ENCODE assay signal across 8 cellular contexts in the genomic region with DNA sequence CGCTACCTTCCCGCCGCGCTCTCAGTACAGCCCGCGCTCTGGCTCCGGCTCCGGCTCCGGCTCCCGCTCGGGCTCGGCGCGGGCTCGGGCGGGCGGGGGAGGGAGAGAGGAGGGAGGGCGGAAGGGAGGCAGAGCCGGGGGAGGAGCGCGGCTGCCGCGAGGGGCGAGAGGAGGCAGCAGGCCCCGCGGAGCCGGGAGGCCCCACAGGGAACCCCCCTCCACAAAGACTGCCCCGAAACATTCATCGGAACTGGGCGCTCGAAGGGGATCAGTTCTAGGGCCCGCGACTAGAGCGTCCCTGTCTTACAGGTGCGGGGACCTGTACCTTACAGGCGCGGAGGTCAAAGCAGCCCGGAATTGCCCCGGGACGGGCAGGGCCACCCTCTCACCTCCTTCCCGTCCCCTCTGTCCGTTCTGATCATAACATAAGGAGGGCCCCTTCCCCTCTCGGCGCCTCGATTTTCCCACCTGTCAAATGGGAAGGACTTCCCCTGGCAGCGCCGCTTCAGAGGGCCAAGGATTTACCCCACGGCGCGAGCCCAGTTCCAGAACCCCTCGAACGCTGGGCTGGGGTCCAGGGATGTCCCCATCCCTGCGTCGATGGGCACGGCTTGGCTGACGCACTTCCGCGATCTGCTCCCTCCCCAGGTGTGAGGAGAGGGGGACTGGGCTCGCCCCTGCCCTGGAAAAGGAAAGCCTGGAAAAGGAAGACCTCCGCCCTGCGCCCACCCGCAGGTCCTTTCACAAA. TPM values are rescaled to one million over a fixed set of nuclear protein-coding genes. Genes with fewer than 3 reads are reported as not detected.
DNase-seq lines count a peak whose midpoint lies in the region; ATAC-seq and TF ChIP-seq lines count a peak whose summit lies in the region.

A gene (minus strand): TSS at position 40 of the 748 bp plus-strand sequence. CDS start 407 bp downstream, outside the sequence.

- peaks cover 84% of the 10 kb centered on the region for H3K27me3 Mint-ChIP-seq in WTC11 (ENCODE audit: low read depth)

- H3K36me3 ChIP-seq in mucosa of rectum (ENCODE audit: control insufficient read depth in 2 of 2, insufficient read depth in 2 of 2, low read length in 2 of 2): no peaks in the 10 kb centered on the region

- H3K27ac Mint-ChIP-seq in WTC11: no peak within 1 kb of the TSS

- H3K27me3 ChIP-seq in mucosa of rectum (ENCODE audit: control insufficient read depth in 2 of 2, insufficient read depth in 2 of 2, low read length in 2 of 2): peaks cover 52 to 59% of the 10 kb centered on the region in 2 donors

- H3K4me3 ChIP-seq in choroid plexus epithelial cell (ENCODE audit: low read depth, low read length) (no peak within 1 kb of the TSS), mucosa of rectum (ENCODE audit: low read length in 2 of 2) (peak within 1 kb of the TSS; percentile 16 to 44)

- peak within 1 kb of the TSS; percentile 73 for H3K4me3 Mint-ChIP-seq in WTC11

- no peak within 1 kb of the TSS for H3K27ac ChIP-seq in mucosa of rectum (ENCODE audit: low read depth in 2 of 2, low read length in 2 of 2)

- POLR2A ChIA-PET in WTC11 (lab: Charles Lee): no interaction called here

- CTCF ChIA-PET in WTC11 (lab: Charles Lee): interaction anchor here (0.8 to 2.5 kb wide), 6 partner anchors 10 to 218 kb away, joined by 3 to 19 read pairs (median 6); a partner anchor contains a TSS

- DNase-seq in NCI-H82 (lab: John Stamatoyannopoulos, UW) (peak; percentile 26), NCI-H82 treated with DMSO at 0.1 percent for 48 hours (lab: John Stamatoyannopoulos, UW; ENCODE audit: unreplicated experiment) (no peak), WTC11 (ENCODE audit: low spot score) (peak; percentile 62), choroid plexus epithelial cell (ENCODE audit: low read depth) (peak; percentile 48), stromal cell of bone marrow (ENCODE audit: low read depth) (peak; percentile 14), cortex of kidney (lab: John Stamatoyannopoulos, UW) (no peak)

- TF ChIP-seq CTCF in WTC11 (IDR thresholded peaks at IDR 0.05) (no peak), choroid plexus epithelial cell (conservative IDR thresholded peaks at IDR 0.05; ENCODE audit: low read depth, low read length) (no peak)

- H3K9me3 ChIP-seq in mucosa of rectum (ENCODE audit: control insufficient read depth in 2 of 2, low read length in 2 of 2): no peaks in the 10 kb centered on the region

- H3K4me1 Mint-ChIP-seq in WTC11: peaks cover 25% of the 10 kb centered on the region

- H3K9me3 Mint-ChIP-seq in WTC11: no peaks in the 10 kb centered on the region

- ATAC-seq in WTC11: peak; percentile 2
- ATAC-seq in HG03095 (IDR thresholded peaks at IDR 0.05; ENCODE audit: unreplicated experiment): no peak

- no peak within 1 kb of the TSS for H3K9ac ChIP-seq in mucosa of rectum (ENCODE audit: low read depth in 1 of 2, low read length in 2 of 2)

- H3K4me1 ChIP-seq in mucosa of rectum (ENCODE audit: control insufficient read depth in 2 of 2, insufficient read depth in 2 of 2, low read length in 2 of 2): peaks cover 18 to 32% of the 10 kb centered on the region in 2 donors

- H3K36me3 Mint-ChIP-seq in WTC11: no peaks in the 10 kb centered on the region

TF ChIP-seq in WTC11, 78 proteins besides CTCF, POLR2A, EP300 and RAD21:
- TF ChIP-seq, protein P1, sequence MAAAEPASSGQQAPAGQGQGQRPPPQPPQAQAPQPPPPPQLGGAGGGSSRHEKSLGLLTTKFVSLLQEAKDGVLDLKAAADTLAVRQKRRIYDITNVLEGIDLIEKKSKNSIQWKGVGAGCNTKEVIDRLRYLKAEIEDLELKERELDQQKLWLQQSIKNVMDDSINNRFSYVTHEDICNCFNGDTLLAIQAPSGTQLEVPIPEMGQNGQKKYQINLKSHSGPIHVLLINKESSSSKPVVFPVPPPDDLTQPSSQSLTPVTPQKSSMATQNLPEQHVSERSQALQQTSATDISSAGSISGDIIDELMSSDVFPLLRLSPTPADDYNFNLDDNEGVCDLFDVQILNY (CRISPR knock-in tag; IDR thresholded peaks at IDR 0.05): peak; percentile 48; the same call in 1 of the 2 replicates
- no peak for TF ChIP-seq ATF1 (CRISPR knock-in tag; IDR thresholded peaks at IDR 0.05)
TF ChIP-seq in WTC11: peak in this region for 1.

RNA-seq across cellular contexts. Expression of the gene that starts here (rescaled TPM):
- total RNA-seq in WTC11 (2021): 2.1 to 2.4 TPM (median 2.2 TPM) in 3 replicates

Comparison
In these comparisons a context has a peak if more than half of its experiments do, and no peak if none do; other contexts are left out.
1. DNase-seq: peak in NCI-H82 (single experiment), WTC11 (single experiment), choroid plexus epithelial cell (single experiment) and stromal cell of bone marrow (single experiment); none in NCI-H82 treated with DMSO at 0.1 percent for 48 hours (single experiment) and cortex of kidney (single experiment).